ENCODE assay signal across 24 cellular contexts in genomic region chr3:123951522-123952447, GRCh38. TPM values are rescaled to one million over a fixed set of nuclear protein-coding genes. Genes with fewer than 3 reads are reported as not detected.
DNase-seq lines count a peak whose midpoint lies in the region; ATAC-seq and TF ChIP-seq lines count a peak whose summit lies in the region.
"Had no signal": no experiment of that assay in that cellular context is flagged by ENCODE, and none has a peak within 500 bp of the region (broad histone marks: within the 10 kb centered on the region; RNA-seq: fewer than 3 reads in every experiment).

No MANE protein-coding gene starts in this region.

- WGBS in lung, 2 donors, result 68 to 82% methylated on average over 6 of the region's 6 CpGs

- POLR2A ChIA-PET in naive thymus-derived CD8-positive, alpha-beta T cell (lab: Charles Lee), result no interaction called here

- no peaks in the 10 kb centered on the region for H3K27me3 ChIP-seq in lung (ENCODE audit: control insufficient read depth, insufficient read depth)
- H3K27me3 ChIP-seq: heart right ventricle, MG63 had no signal

- no peaks in the 10 kb centered on the region for H3K9me3 Mint-ChIP-seq in naive thymus-derived CD8-positive, alpha-beta T cell
- H3K9me3 Mint-ChIP-seq: CD4-positive, alpha-beta memory T cell; naive thymus-derived CD4-positive, alpha-beta T cell had no signal

- no peaks in the 10 kb centered on the region for H3K4me1 ChIP-seq in lung (ENCODE audit: control insufficient read depth in 2 of 2, insufficient read depth in 2 of 2, low read length in 2 of 2)
- H3K4me1 ChIP-seq: heart right ventricle had no signal

- H3K36me3 ChIP-seq in lung (ENCODE audit: control insufficient read depth in 2 of 2, insufficient read depth in 2 of 2, low read length in 2 of 2), result peaks cover 12 to 28% of the 10 kb centered on the region in 2 donors

- H3K27ac Mint-ChIP-seq in naive thymus-derived CD8-positive, alpha-beta T cell, result no peak overlapping the region
- H3K27ac Mint-ChIP-seq: CD4-positive, alpha-beta memory T cell; naive thymus-derived CD4-positive, alpha-beta T cell had no signal

- peak; percentile 71 for ATAC-seq in lung (ENCODE audit: insufficient read depth, low FRiP score)
- ATAC-seq in naive thymus-derived CD8-positive, alpha-beta T cell, result no peak
- ATAC-seq: heart right ventricle; naive thymus-derived CD4-positive, alpha-beta T cell; SK-N-SH treated with all-trans-retinoic acid at 6 μM for 48 hours had no signal

- peaks cover 4 to 59% (median 15%) of the 10 kb centered on the region in 3 donors for H3K36me3 Mint-ChIP-seq in naive thymus-derived CD8-positive, alpha-beta T cell

- H3K4me3 ChIP-seq in lung, result no peak overlapping the region
- H3K4me3 ChIP-seq: heart right ventricle, MG63 had no signal

- no peaks in the 10 kb centered on the region for H3K9me3 ChIP-seq in lung (ENCODE audit: control insufficient read depth in 2 of 2, insufficient read depth in 1 of 2, low read length in 1 of 2)
- H3K9me3 ChIP-seq: heart right ventricle, MG63 had no signal

- DNase-seq in DMS79 treated with DMSO at 0.1 percent for 48 hours (lab: John Stamatoyannopoulos, UW) (peak; percentile 60), NCI-H2029 (lab: John Stamatoyannopoulos, UW) (peak; percentile 86), NCI-H774 (lab: John Stamatoyannopoulos, UW) (peak; percentile 61), lung (ENCODE audit: low spot score) (no peak), putamen (ENCODE audit: low spot score) (no peak), amniotic stem cell (lab: John Stamatoyannopoulos, UW) (no peak), EL (no peak)
- no peak for DNase-seq in naive thymus-derived CD8-positive, alpha-beta T cell
- DNase-seq: activated gamma-delta T cell treated with Interleukin-2 at 50 U/mL for 16 hours; amygdala; CD4-positive, alpha-beta memory T cell; cerebellar nuclear complex; effector memory CD4-positive, alpha-beta T cell; heart right ventricle; MG63; naive thymus-derived CD4-positive, alpha-beta T cell; NCI-H524; small intestine; stimulated activated CD4-positive, alpha-beta T cell treated with anti-CD3 and anti-CD28 coated beads, Interleukin-4, amount 100 ng/mL, for 4 hours; T-helper 9 cell had no signal

- no peak overlapping the region for H3K27ac ChIP-seq in lung (ENCODE audit: low read depth in 1 of 2, low read length in 1 of 2)
- H3K27ac ChIP-seq: heart right ventricle had no signal

- no peaks in the 10 kb centered on the region for H3K27me3 Mint-ChIP-seq in naive thymus-derived CD8-positive, alpha-beta T cell
- H3K27me3 Mint-ChIP-seq: CD4-positive, alpha-beta memory T cell; naive thymus-derived CD4-positive, alpha-beta T cell had no signal

- H3K4me1 Mint-ChIP-seq in naive thymus-derived CD8-positive, alpha-beta T cell, result peaks cover 0 to 3% (median under 1%) of the 10 kb centered on the region in 4 donors

- no peak overlapping the region for H3K4me3 Mint-ChIP-seq in naive thymus-derived CD8-positive, alpha-beta T cell
- H3K4me3 Mint-ChIP-seq: CD4-positive, alpha-beta memory T cell; naive thymus-derived CD4-positive, alpha-beta T cell had no signal

- no peak for TF ChIP-seq CTCF in lung (IDR thresholded peaks at IDR 0.05; ENCODE audit: control extremely low read depth, extremely low read depth)

RNA-seq across cellular contexts. Expression of gene CCDC14, which starts 9.2 kb away (rescaled TPM):
- 100 to 1,000 TPM in 1 of 2 donors, 10 to 100 TPM in 1; 35.5 to 121 TPM for total RNA-seq in lung
- 10 to 100 TPM; 12.5 to 37.7 TPM for polyA plus RNA-seq in lung
- 10 to 100 TPM; 40.5 to 44.4 TPM for total RNA-seq in naive thymus-derived CD8-positive, alpha-beta T cell
- polyA plus RNA-seq in naive thymus-derived CD8-positive, alpha-beta T cell, result 1 to 10 TPM; 4.6 to 6.6 (median 5.3) TPM

RNA-seq across cellular contexts. Expression of gene ROPN1, which starts 40.1 kb away (rescaled TPM):
- total RNA-seq in lung, result not detected
- polyA plus RNA-seq in lung, result not detected
- not detected for total RNA-seq in naive thymus-derived CD8-positive, alpha-beta T cell
- polyA plus RNA-seq in naive thymus-derived CD8-positive, alpha-beta T cell, result not detected
- total RNA-seq: CD4-positive, alpha-beta memory T cell; fibroblast of lung; H1; naive thymus-derived CD4-positive, alpha-beta T cell; posterior vena cava had no signal
- polyA plus RNA-seq: CD4-positive, alpha-beta memory T cell; fibroblast of lung; naive thymus-derived CD4-positive, alpha-beta T cell; small intestine had no signal

Comparison
In these comparisons a context has a peak if more than half of its experiments do, and no peak if none do; other contexts are left out.
1. DNase-seq: peak in DMS79 treated with DMSO at 0.1 percent for 48 hours (single experiment), NCI-H2029 (single experiment) and NCI-H774 (single experiment); none in lung (single experiment), putamen (single experiment), amniotic stem cell (single experiment), EL (single experiment) and naive thymus-derived CD8-positive, alpha-beta T cell (0 of 10).